In genomic region chr18:50169149-50169548, GRCh38 we compare ENCODE assay signal across 28 cellular contexts.
"Had no signal": no experiment of that assay in that cellular context is flagged by ENCODE, and none has a peak within 500 bp of the region (broad histone marks: within the 10 kb centered on the region; RNA-seq: fewer than 3 reads in every experiment).

No MANE protein-coding gene starts in this region.

- H3K4me2 ChIP-seq: hepatocyte had no signal

- ATAC-seq: effector memory CD8-positive, alpha-beta T cell; esophagus mucosa; foreskin keratinocyte; gastrocnemius medialis; gastroesophageal sphincter; heart left ventricle; heart right ventricle had no signal

- H3K27ac ChIP-seq: colonic mucosa, coronary artery, dorsolateral prefrontal cortex, epithelial cell of prostate, esophagus muscularis mucosa, esophagus squamous epithelium, foreskin keratinocyte, gastrocnemius medialis, gastroesophageal sphincter, heart left ventricle, heart right ventricle, hepatocyte had no signal

- H3K4me3 ChIP-seq: colonic mucosa, coronary artery, dorsolateral prefrontal cortex, esophagus muscularis mucosa, esophagus squamous epithelium, gastrocnemius medialis, gastroesophageal sphincter, heart left ventricle, heart right ventricle, hepatocyte had no signal

- H3K27me3 ChIP-seq: colonic mucosa, hepatocyte had no signal

- H3K4me1 ChIP-seq: colonic mucosa, esophagus muscularis mucosa, esophagus squamous epithelium, foreskin keratinocyte, gastrocnemius medialis, gastroesophageal sphincter, heart left ventricle, heart right ventricle had no signal

- DNase-seq: colonic mucosa; cortex of kidney; dermis blood vessel endothelial cell; dorsolateral prefrontal cortex; effector CD4-positive, alpha-beta T cell; effector CD8-positive, alpha-beta T cell; effector memory CD4-positive, alpha-beta T cell; effector memory CD8-positive, alpha-beta T cell; endodermal cell; erythroblast; esophagus squamous epithelium; foreskin fibroblast; foreskin keratinocyte; foreskin melanocyte; gastrocnemius medialis; glutamatergic neuron; head of caudate nucleus; heart left ventricle; heart right ventricle had no signal

- H2AFZ ChIP-seq: hepatocyte had no signal

- FAIRE-seq: endometrium, endothelial cell of umbilical vein, frontal cortex had no signal

- H3K9me3 ChIP-seq: colonic mucosa, esophagus muscularis mucosa, esophagus squamous epithelium, gastrocnemius medialis, gastroesophageal sphincter, heart left ventricle, heart right ventricle had no signal

- H3K36me3 ChIP-seq: colonic mucosa, esophagus muscularis mucosa, esophagus squamous epithelium, gastrocnemius medialis, gastroesophageal sphincter, heart left ventricle, heart right ventricle had no signal
